In genomic region chr12:24507827-24508226, GRCh38 we compare ENCODE assay signal across 16 cellular contexts.
DNase-seq lines count a peak whose midpoint lies in the region; ATAC-seq and TF ChIP-seq lines count a peak whose summit lies in the region.
"Had no signal": no experiment of that assay in that cellular context is flagged by ENCODE, and none has a peak within 500 bp of the region (broad histone marks: within the 10 kb centered on the region; RNA-seq: fewer than 3 reads in every experiment).

No MANE protein-coding gene starts in this region.

- no peak overlapping the region for H3K23ac ChIP-seq in trophoblast cell (ENCODE audit: low read length)

- H3K36me3 Mint-ChIP-seq in Caco-2 (ENCODE audit: insufficient read depth, unreplicated experiment) (no peaks in the 10 kb centered on the region), endodermal cell (ENCODE audit: low read depth) (no peaks in the 10 kb centered on the region)
- H3K36me3 Mint-ChIP-seq: CD4-positive, CD25-positive, alpha-beta regulatory T cell had no signal

- H3K79me2 ChIP-seq in trophoblast cell (ENCODE audit: control insufficient read depth, insufficient read depth, low read length, poor library complexity): no peaks in the 10 kb centered on the region

- H3K4me3 ChIP-seq in Caco-2 (ENCODE audit: low read depth, low read length): no peak overlapping the region
- H3K4me3 ChIP-seq in trophoblast cell (ENCODE audit: low read depth, low read length): no peak overlapping the region
- H3K4me3 ChIP-seq in endodermal cell (ENCODE audit: low read length): no peak overlapping the region
- H3K4me3 ChIP-seq: BLaER1 treated with 17β-estradiol and CSF1 and Interleukin-3, amounts not matched to agents 10 nM and 100 nM; GM23338 had no signal

- no peak overlapping the region for H2AFZ ChIP-seq in trophoblast cell (ENCODE audit: insufficient read depth, low read length, poor library complexity)
- H2AFZ ChIP-seq: GM23338 had no signal

- no TSS peak for BruUV-seq in Caco-2 (replicated peaks; lab: Mats Ljungman, UMichigan)

- H3K27ac Mint-ChIP-seq in Caco-2 (ENCODE audit: unreplicated experiment) (peak overlapping the region; percentile 19), endodermal cell (no peak overlapping the region)
- H3K27ac Mint-ChIP-seq: CD4-positive, CD25-positive, alpha-beta regulatory T cell; GM23338 had no signal

- intact Hi-C loops in Caco-2 (cut with micrococcal nuclease; ENCODE audit: unreplicated experiment): loop anchor here (5.0 kb wide), 1 partner anchor 269 kb away; no protein-coding TSS in a partner anchor

- no peak overlapping the region for H2BK5ac ChIP-seq in trophoblast cell (ENCODE audit: low read depth, low read length, poor library complexity)

- CTCF ChIA-PET in Caco-2 (lab: Charles Lee): no interaction called here

- no peak for ATAC-seq in left lobe of liver
- ATAC-seq: GM23338 had no signal

- H2AK5ac ChIP-seq in trophoblast cell (ENCODE audit: low read length): no peak overlapping the region

- H3K14ac ChIP-seq in trophoblast cell (ENCODE audit: low read length): no peak overlapping the region

- H3K18ac ChIP-seq in trophoblast cell (ENCODE audit: low read length): no peak overlapping the region

- H3K4me3 Mint-ChIP-seq in Caco-2 (ENCODE audit: unreplicated experiment) (no peak overlapping the region), endodermal cell (no peak overlapping the region)
- H3K4me3 Mint-ChIP-seq: CD4-positive, CD25-positive, alpha-beta regulatory T cell; GM23338 had no signal

- H3K9me3 ChIP-seq in Caco-2 (no peaks in the 10 kb centered on the region), trophoblast cell (ENCODE audit: insufficient read depth, low read depth, low read length) (no peaks in the 10 kb centered on the region), endodermal cell (ENCODE audit: control insufficient read depth, low read length) (no peaks in the 10 kb centered on the region)

- WGBS in trophoblast cell (ENCODE audit: extremely low coverage, insufficient coverage, insufficient read length): no CpG with 5 or more reads among the region's 2 CpGs
- WGBS in endodermal cell (ENCODE audit: insufficient coverage in 1 of 2, insufficient read length in 1 of 2), 2 experiments: 95 to 100% methylated on average over 1 to 2 of the region's 2 CpGs

- no peaks in the 10 kb centered on the region for H3K27me3 ChIP-seq in Caco-2 (replicated peaks; ENCODE audit: control insufficient read depth, insufficient read depth, low read length)
- H3K27me3 ChIP-seq in trophoblast cell (ENCODE audit: insufficient read depth, low read length): no peaks in the 10 kb centered on the region
- no peaks in the 10 kb centered on the region for H3K27me3 ChIP-seq in endodermal cell (ENCODE audit: control insufficient read depth, insufficient read depth, low read length, poor library complexity, severe bottlenecking)
- H3K27me3 ChIP-seq: BLaER1 treated with 17β-estradiol and CSF1 and Interleukin-3, amounts not matched to agents 10 nM and 100 nM had no signal

- H3K27me3 Mint-ChIP-seq in Caco-2 (ENCODE audit: insufficient read depth, unreplicated experiment) (no peaks in the 10 kb centered on the region), endodermal cell (ENCODE audit: insufficient read depth) (no peaks in the 10 kb centered on the region)
- H3K27me3 Mint-ChIP-seq: CD4-positive, CD25-positive, alpha-beta regulatory T cell had no signal

- POLR2A ChIA-PET in Caco-2 (lab: Charles Lee): no interaction called here

- H3K4me2 ChIP-seq in trophoblast cell (ENCODE audit: low read length): no peak overlapping the region
- H3K4me2 ChIP-seq: BLaER1 treated with 17β-estradiol and CSF1 and Interleukin-3, amounts not matched to agents 10 nM and 100 nM; GM23338 had no signal

- no peak overlapping the region for H3K9ac ChIP-seq in trophoblast cell (ENCODE audit: low read length)
- no peak overlapping the region for H3K9ac ChIP-seq in endodermal cell (ENCODE audit: extremely low read depth, low read length, poor library complexity, severe bottlenecking)
- H3K9ac ChIP-seq: BLaER1 treated with 17β-estradiol and CSF1 and Interleukin-3, amounts not matched to agents 10 nM and 100 nM had no signal

- H3K4me1 Mint-ChIP-seq in Caco-2 (ENCODE audit: low read depth, unreplicated experiment) (peaks cover 17% of the 10 kb centered on the region), endodermal cell (peaks cover 11% of the 10 kb centered on the region)
- H3K4me1 Mint-ChIP-seq: CD4-positive, CD25-positive, alpha-beta regulatory T cell; GM23338 had no signal

- no peak overlapping the region for H2BK120ac ChIP-seq in trophoblast cell (ENCODE audit: insufficient read depth, low read length, poor library complexity)

- no peaks in the 10 kb centered on the region for H3K9me3 Mint-ChIP-seq in Caco-2 (ENCODE audit: unreplicated experiment)
- peaks cover 5% of the 10 kb centered on the region for H3K9me3 Mint-ChIP-seq in endodermal cell
- H3K9me3 Mint-ChIP-seq: GM23338 had no signal

- H2BK12ac ChIP-seq in trophoblast cell (ENCODE audit: low read length): no peak overlapping the region

- no peak overlapping the region for H4K12ac ChIP-seq in trophoblast cell (ENCODE audit: low read depth, low read length)

- H3K4me1 ChIP-seq in Caco-2 (peaks cover 7% of the 10 kb centered on the region), trophoblast cell (ENCODE audit: control insufficient read depth in 1 of 2, insufficient read depth in 2 of 2, low read length in 2 of 2) (no peaks in the 10 kb centered on the region), endodermal cell (ENCODE audit: control insufficient read depth, insufficient read depth, low read length) (no peaks in the 10 kb centered on the region)
- H3K4me1 ChIP-seq: BLaER1 treated with 17β-estradiol and CSF1 and Interleukin-3, amounts not matched to agents 10 nM and 100 nM had no signal

- no peak overlapping the region for H3K4ac ChIP-seq in trophoblast cell (ENCODE audit: low read depth, low read length)

- DNase-seq in Caco-2 (peak; percentile 51 to 53), HuH-7 (ENCODE audit: low spot score) (peak; percentile 18), amniotic epithelial cell (ENCODE audit: low read depth) (peak; percentile 43), trophoblast cell (peak; percentile 65 to 87), left lobe of liver (ENCODE audit: low spot score) (no peak), endodermal cell (no peak)
- DNase-seq in activated CD4-positive, alpha-beta T cell treated with anti-CD3 and anti-CD28 coated beads for 1 hour: no peak
- DNase-seq: ACHN; Calu3; CD4-positive, CD25-positive, alpha-beta regulatory T cell; DMS 273 treated with DMSO at 0.1 percent for 48 hours; DMS79; H7; KBM-7 had no signal

- H3K36me3 ChIP-seq in Caco-2 (ENCODE audit: control insufficient read depth, insufficient read depth, low read length) (no peaks in the 10 kb centered on the region), trophoblast cell (ENCODE audit: control insufficient read depth in 1 of 2, insufficient read depth in 2 of 2, low read length in 2 of 2) (no peaks in the 10 kb centered on the region), endodermal cell (ENCODE audit: control insufficient read depth, insufficient read depth, low read length) (no peaks in the 10 kb centered on the region)
- H3K36me3 ChIP-seq: BLaER1 treated with 17β-estradiol and CSF1 and Interleukin-3, amounts not matched to agents 10 nM and 100 nM had no signal

- no peak overlapping the region for H4K8ac ChIP-seq in trophoblast cell (ENCODE audit: low read depth, low read length)

- H3K27ac ChIP-seq in trophoblast cell (ENCODE audit: low read depth, low read length): no peak overlapping the region
- H3K27ac ChIP-seq in endodermal cell (ENCODE audit: low read depth, low read length): no peak overlapping the region
- H3K27ac ChIP-seq: BLaER1 treated with 17β-estradiol and CSF1 and Interleukin-3, amounts not matched to agents 10 nM and 100 nM had no signal

- no peak for TF ChIP-seq CTCF in Caco-2 (IDR thresholded peaks at IDR 0.05; ENCODE audit: insufficient read depth in 1 of 2, low read depth in 1 of 2, low read length in 1 of 2, severe bottlenecking in 1 of 2, unreplicated experiment in 1 of 2)
- no peak for TF ChIP-seq CTCF in endodermal cell (conservative IDR thresholded peaks at IDR 0.05)

- H3K79me1 ChIP-seq in trophoblast cell (ENCODE audit: low read length): no peaks in the 10 kb centered on the region

- no peak overlapping the region for H4K91ac ChIP-seq in trophoblast cell (ENCODE audit: low read depth, low read length)

Comparison
In these comparisons a context has a peak if more than half of its experiments do, and no peak if none do; other contexts are left out.
1. DNase-seq: peak in Caco-2 (2 of 2), HuH-7 (single experiment), amniotic epithelial cell (single experiment) and trophoblast cell (2 of 2); none in left lobe of liver (single experiment), activated CD4-positive, alpha-beta T cell treated with anti-CD3 and anti-CD28 coated beads for 1 hour (single experiment) and endodermal cell (single experiment).